ENCODE assay signal across 10 cellular contexts in the genomic region with DNA sequence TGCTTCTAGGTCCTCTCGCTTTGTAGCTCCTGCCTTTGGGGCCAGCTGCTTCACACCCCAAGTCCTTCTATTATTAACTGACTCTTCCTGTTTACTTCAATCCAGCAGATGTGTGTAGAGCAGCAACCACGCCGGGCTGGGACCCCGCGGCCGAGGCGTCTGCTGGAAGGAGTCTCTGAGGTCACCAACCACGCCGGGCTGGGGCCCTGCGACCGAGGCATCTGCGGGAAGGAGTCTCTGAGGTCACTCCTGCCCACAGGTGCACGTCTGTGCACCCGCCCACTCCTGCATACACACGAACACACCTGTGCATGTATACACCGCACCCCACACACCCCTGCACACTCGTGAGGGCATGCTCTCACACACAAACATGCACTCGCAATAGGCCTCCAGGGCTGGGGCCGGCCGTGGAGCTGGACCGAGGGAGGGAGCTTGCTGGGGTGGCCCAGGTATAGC. TPM values are rescaled to one million over a fixed set of nuclear protein-coding genes. Genes with fewer than 3 reads are reported as not detected.
DNase-seq lines count a peak whose midpoint lies in the region; ATAC-seq and TF ChIP-seq lines count a peak whose summit lies in the region.
"Had no signal": no experiment of that assay in that cellular context is flagged by ENCODE, and none has a peak within 500 bp of the region (broad histone marks: within the 10 kb centered on the region; RNA-seq: fewer than 3 reads in every experiment).

No MANE protein-coding gene starts in this region.

- H3K4me2 ChIP-seq in OCI-LY3 (ENCODE audit: low read length) (peak overlapping the region; percentile 39), mesenchymal stem cell (ENCODE audit: low read length, poor library complexity, severe bottlenecking) (no peak overlapping the region)

- H4K20me1 ChIP-seq in OCI-LY3 (ENCODE audit: insufficient read depth, low read length), result no peaks in the 10 kb centered on the region

- peak overlapping the region in 1 of 2 experiments; percentile 13 for H3K18ac ChIP-seq in mesenchymal stem cell (ENCODE audit: low read depth in 1 of 2, low read length in 2 of 2)

- H2BK12ac ChIP-seq in mesenchymal stem cell (ENCODE audit: low read length in 2 of 2), result peak overlapping the region in 1 of 2 experiments; percentile 4

- H2BK15ac ChIP-seq in mesenchymal stem cell (ENCODE audit: low read depth, poor library complexity, severe bottlenecking), result no peak overlapping the region

- WGBS in mesenchymal stem cell, result 54% methylated on average over 21 of the region's 21 CpGs

- H3K4ac ChIP-seq in mesenchymal stem cell (ENCODE audit: low read depth in 1 of 2, low read length in 2 of 2), result no peak overlapping the region

- H3K27me3 ChIP-seq in OCI-LY3 (ENCODE audit: low read depth, low read length) (peaks cover 8% of the 10 kb centered on the region), mesenchymal stem cell (ENCODE audit: control insufficient read depth in 1 of 2, insufficient read depth in 1 of 2, low read length in 2 of 2) (peaks cover 9 to 24% of the 10 kb centered on the region in 2 experiments)
- H3K27me3 ChIP-seq: foreskin keratinocyte had no signal

- no peak overlapping the region for H3K14ac ChIP-seq in mesenchymal stem cell (ENCODE audit: low read length in 2 of 2)

- H3K9ac ChIP-seq in OCI-LY3 (ENCODE audit: low read length), result no peak overlapping the region
- no peak overlapping the region for H3K9ac ChIP-seq in mesenchymal stem cell (ENCODE audit: low read length)

- H2AFZ ChIP-seq in OCI-LY3 (ENCODE audit: low read depth, low read length), result no peak overlapping the region
- no peak overlapping the region for H2AFZ ChIP-seq in mesenchymal stem cell (ENCODE audit: low read depth, low read length)

- no peak overlapping the region for H2AK5ac ChIP-seq in mesenchymal stem cell (ENCODE audit: low read length, severe bottlenecking)

- no peak overlapping the region for H4K91ac ChIP-seq in mesenchymal stem cell (ENCODE audit: low read length)

- H4K8ac ChIP-seq in mesenchymal stem cell (ENCODE audit: low read length), result peak overlapping the region; percentile 62

- no peak for TF ChIP-seq CTCF in OCI-LY3 (IDR thresholded peaks at IDR 0.05; ENCODE audit: low read depth, low read length)

- H2BK120ac ChIP-seq in mesenchymal stem cell (ENCODE audit: low read depth, low read length), result no peak overlapping the region

- no peaks in the 10 kb centered on the region for H3K9me3 ChIP-seq in OCI-LY3 (ENCODE audit: insufficient read depth, low read length)
- H3K9me3 ChIP-seq in mesenchymal stem cell (ENCODE audit: control insufficient read depth, low read length), result no peaks in the 10 kb centered on the region

- H3K4me1 ChIP-seq in OCI-LY3 (ENCODE audit: low read length), result peaks cover 34% of the 10 kb centered on the region
- peaks cover 27% of the 10 kb centered on the region for H3K4me1 ChIP-seq in mesenchymal stem cell (ENCODE audit: control insufficient read depth, insufficient read depth, low read depth, low read length)

- DNase-seq in mesenchymal stem cell, result no peak
- no peak for DNase-seq in NCI-H1105 treated with DMSO at 0.1 percent for 48 hours (lab: John Stamatoyannopoulos, UW)
- no peak for DNase-seq in NCI-H187 treated with DMSO at 0.1 percent for 48 hours (lab: John Stamatoyannopoulos, UW)
- no peak for DNase-seq in NCI-H82 treated with DMSO at 0.1 percent for 48 hours (lab: John Stamatoyannopoulos, UW; ENCODE audit: unreplicated experiment)
- no peak for DNase-seq in stimulated activated CD4-positive, alpha-beta T cell treated with anti-CD3 and anti-CD28 coated beads, Interleukin-12 subunit alpha, Interleukin-12 subunit beta, amount 100 ng/mL, for 4 hours

- ATAC-seq in GM18861 (IDR thresholded peaks at IDR 0.05; ENCODE audit: unreplicated experiment) (peak; percentile 69), GM21825 (IDR thresholded peaks at IDR 0.05; ENCODE audit: unreplicated experiment) (peak; percentile 47)

- H3K79me1 ChIP-seq in mesenchymal stem cell (replicated peaks; ENCODE audit: low read length, poor library complexity, severe bottlenecking), result no peaks in the 10 kb centered on the region

- H3K27ac ChIP-seq in OCI-LY3 (ENCODE audit: low read length), result no peak overlapping the region
- no peak overlapping the region for H3K27ac ChIP-seq in mesenchymal stem cell (ENCODE audit: low read length, poor library complexity, severe bottlenecking)
- H3K27ac ChIP-seq: dorsolateral prefrontal cortex, foreskin keratinocyte had no signal

- no peaks in the 10 kb centered on the region for H3K79me2 ChIP-seq in OCI-LY3 (ENCODE audit: low read length)

- no peak overlapping the region for H2BK5ac ChIP-seq in mesenchymal stem cell (ENCODE audit: low read depth, low read length, poor library complexity, severe bottlenecking)

- H3K4me3 ChIP-seq in OCI-LY3 (ENCODE audit: low read length) (peak overlapping the region; percentile 17), mesenchymal stem cell (ENCODE audit: insufficient read depth in 1 of 2, low read depth in 1 of 2, low read length in 2 of 2) (peak overlapping the region in 1 of 2 experiments; percentile 7)

- H3K36me3 ChIP-seq in OCI-LY3 (replicated peaks; ENCODE audit: low read depth, low read length) (no peaks in the 10 kb centered on the region), mesenchymal stem cell (ENCODE audit: control insufficient read depth in 1 of 2, insufficient read depth in 2 of 2, low read depth in 1 of 2, low read length in 2 of 2) (no peaks in the 10 kb centered on the region)

- no peak overlapping the region for H3K23ac ChIP-seq in mesenchymal stem cell (ENCODE audit: low read length in 2 of 2)

RNA-seq across cellular contexts. Expression of a gene that starts 7.8 kb away (rescaled TPM):
- polyA plus RNA-seq in mesenchymal stem cell (2013, experiment 1 of 2), result 0.03 TPM
- polyA plus RNA-seq in mesenchymal stem cell (2013, experiment 2 of 2), result not detected

RNA-seq across cellular contexts. Expression of a gene that starts 17.7 kb away (rescaled TPM):
- polyA plus RNA-seq in mesenchymal stem cell (2013, experiment 1 of 2), result 3.1 TPM
- 3.2 TPM for polyA plus RNA-seq in mesenchymal stem cell (2013, experiment 2 of 2)

RNA-seq across cellular contexts. Expression of a gene that starts 20.3 kb away (rescaled TPM):
- not detected for polyA plus RNA-seq in mesenchymal stem cell (2013, experiment 1 of 2)
- polyA plus RNA-seq in mesenchymal stem cell (2013, experiment 2 of 2), result not detected
- polyA plus RNA-seq: foreskin keratinocyte had no signal

RNA-seq across cellular contexts. Expression of a gene that starts 33.9 kb away (rescaled TPM):
- 0.03 TPM for polyA plus RNA-seq in mesenchymal stem cell (2013, experiment 1 of 2)
- 0.12 TPM for polyA plus RNA-seq in mesenchymal stem cell (2013, experiment 2 of 2)
- polyA plus RNA-seq: foreskin keratinocyte had no signal
